13 cellular contexts compared by ENCODE assay signal in genomic region chr6:30207619-30208295, GRCh38. TPM values are rescaled to one million over a fixed set of nuclear protein-coding genes. Genes with fewer than 3 reads are reported as not detected.
A peak's percentile ranks its signal among the peaks of the same experiment; 100 is the strongest.
DNase-seq lines count a peak whose midpoint lies in the region; ATAC-seq and TF ChIP-seq lines count a peak whose summit lies in the region.
"Had no signal": no experiment of that assay in that cellular context is flagged by ENCODE, and none has a peak within 500 bp of the region (broad histone marks: within the 10 kb centered on the region; RNA-seq: fewer than 3 reads in every experiment).

No MANE protein-coding gene starts in this region.

- H3K27ac Mint-ChIP-seq in immature natural killer cell = peak overlapping the region in 1 of 6 donors; percentile 71
- H3K27ac Mint-ChIP-seq: stimulated activated naive CD8-positive, alpha-beta T cell treated with anti-CD3 and anti-CD28 coated beads, Interleukin-15, amount 100 ng/mL, for 72 hours had no signal

- H3K9me3 ChIP-seq in HUES64 (ENCODE audit: insufficient read depth, low read depth, low read length) (no peaks in the 10 kb centered on the region), breast epithelium (no peaks in the 10 kb centered on the region), skeletal muscle tissue (ENCODE audit: control insufficient read depth in 3 of 3, low read length in 3 of 3) (no peaks in the 10 kb centered on the region)

- H3K4me3 ChIP-seq in HUES64 (ENCODE audit: low read length) (peak overlapping the region; percentile 17; the same call in 1 of the 2 replicates), breast epithelium (peak overlapping the region in 1 of 3 donors; percentile 50), skeletal muscle tissue (ENCODE audit: low read length in 3 of 3) (peak overlapping the region in 1 of 3 donors; percentile 4)

- peaks cover 0 to 4% (median 0%) of the 10 kb centered on the region in 3 donors for H3K36me3 Mint-ChIP-seq in immature natural killer cell

- 60% methylated on average over 3 of the region's 4 CpGs for WGBS in HUES64

- H3K9ac ChIP-seq in HUES64 (ENCODE audit: low read depth, low read length) = no peak overlapping the region
- H3K9ac ChIP-seq in skeletal muscle tissue (ENCODE audit: low read depth in 1 of 3, low read length in 3 of 3) = peak overlapping the region in 1 of 3 donors; percentile 34
- H3K9ac ChIP-seq: KMS-11 had no signal

- H3K27me3 Mint-ChIP-seq in immature natural killer cell (ENCODE audit: low read depth in 3 of 3) = peaks cover 0 to 7% (median 3%) of the 10 kb centered on the region in 3 donors
- H3K27me3 Mint-ChIP-seq: stimulated activated naive CD8-positive, alpha-beta T cell treated with anti-CD3 and anti-CD28 coated beads, Interleukin-15, amount 100 ng/mL, for 72 hours had no signal

- H3K4me1 Mint-ChIP-seq in immature natural killer cell = peaks cover 79 to 87% of the 10 kb centered on the region in 2 donors

- no peak for TF ChIP-seq POLR2A in breast epithelium (IDR thresholded peaks at IDR 0.05)

- H3K27me3 ChIP-seq in HUES64 (ENCODE audit: insufficient read depth, low read length) = no peaks in the 10 kb centered on the region
- H3K27me3 ChIP-seq in breast epithelium = no peaks in the 10 kb centered on the region
- H3K27me3 ChIP-seq in skeletal muscle tissue (ENCODE audit: control insufficient read depth in 3 of 3, insufficient read depth in 3 of 3, low read length in 3 of 3) = no peaks in the 10 kb centered on the region

- DNase-seq in breast epithelium (ENCODE audit: low spot score in 2 of 2) (no peak), immature natural killer cell (no peak), NCI-H2227 (lab: John Stamatoyannopoulos, UW; ENCODE audit: unreplicated experiment) (no peak), NAMALWA (ENCODE audit: low spot score) (no peak)
- DNase-seq: stimulated activated naive CD8-positive, alpha-beta T cell treated with anti-CD3 and anti-CD28 coated beads, Interleukin-15, amount 100 ng/mL, for 72 hours had no signal

- intact Hi-C loops in breast epithelium (cut with DNase I; ENCODE audit: low total_unique reads) = no loop called here

- H3K4me1 ChIP-seq in HUES64 (ENCODE audit: insufficient read depth, low read length) (peaks cover 44% of the 10 kb centered on the region), breast epithelium (peaks cover 0 to 30% of the 10 kb centered on the region in 2 donors), skeletal muscle tissue (ENCODE audit: control insufficient read depth in 3 of 3, insufficient read depth in 3 of 3, low read length in 3 of 3) (peaks cover 32 to 47% (median 33%) of the 10 kb centered on the region in 3 donors)

- H3K27ac ChIP-seq in HUES64 (ENCODE audit: low read depth, low read length) (peak overlapping the region; percentile 53), breast epithelium (peak overlapping the region; percentile 75 to 89), skeletal muscle tissue (ENCODE audit: low read depth, low read length) (peak overlapping the region; percentile 46)
- H3K27ac ChIP-seq: KMS-11 had no signal

- TF ChIP-seq CTCF in breast epithelium (IDR thresholded peaks at IDR 0.05) = no peak

- H3K9me3 Mint-ChIP-seq in immature natural killer cell = no peaks in the 10 kb centered on the region
- H3K9me3 Mint-ChIP-seq: stimulated activated naive CD8-positive, alpha-beta T cell treated with anti-CD3 and anti-CD28 coated beads, Interleukin-15, amount 100 ng/mL, for 72 hours had no signal

- H3K36me3 ChIP-seq in HUES64 (ENCODE audit: insufficient read depth, low read length) (no peaks in the 10 kb centered on the region), breast epithelium (no peaks in the 10 kb centered on the region), skeletal muscle tissue (ENCODE audit: control insufficient read depth in 3 of 3, insufficient read depth in 3 of 3, low read length in 3 of 3) (no peaks in the 10 kb centered on the region)

- ATAC-seq in GM19467 (IDR thresholded peaks at IDR 0.05; ENCODE audit: unreplicated experiment) (no peak), HG02571 (IDR thresholded peaks at IDR 0.05; ENCODE audit: unreplicated experiment) (no peak)
- ATAC-seq: HCT116; stimulated activated naive CD8-positive, alpha-beta T cell treated with anti-CD3 and anti-CD28 coated beads, Interleukin-15, amount 100 ng/mL, for 72 hours had no signal

- peak overlapping the region in 3 of 5 donors; percentile 0 to 59 (median 38) for H3K4me3 Mint-ChIP-seq in immature natural killer cell
- H3K4me3 Mint-ChIP-seq: stimulated activated naive CD8-positive, alpha-beta T cell treated with anti-CD3 and anti-CD28 coated beads, Interleukin-15, amount 100 ng/mL, for 72 hours had no signal

RNA-seq across cellular contexts. Expression of gene TRIM26, which starts 5.4 kb away (rescaled TPM):
- polyA plus RNA-seq in HUES64 (2013, experiment 1 of 2) = 20.3 TPM
- polyA plus RNA-seq in HUES64 (2013, experiment 2 of 2) = 22.2 TPM
- 10 to 100 TPM; 31.7 to 66.2 (median 47.5) TPM for total RNA-seq in breast epithelium
- polyA plus RNA-seq in immature natural killer cell = 10 to 100 TPM; 11.6 to 65.0 (median 22.7) TPM
- total RNA-seq in skeletal muscle tissue = 8.4 TPM

RNA-seq across cellular contexts. Expression of gene TRIM15, which starts 44.4 kb away (rescaled TPM):
- polyA plus RNA-seq in HUES64 (2013, experiment 1 of 2) = not detected
- polyA plus RNA-seq in HUES64 (2013, experiment 2 of 2) = 0.13 TPM
- total RNA-seq in breast epithelium = under 1 TPM in 1 of 3 donors, not detected in 2; 0.33 TPM
- polyA plus RNA-seq in immature natural killer cell = not detected
- total RNA-seq in skeletal muscle tissue = not detected
- total RNA-seq: pulmonary artery endothelial cell, RPMI7951 had no signal

RNA-seq across cellular contexts. Expression of gene TRIM10, which starts 46.7 kb away (rescaled TPM):
- polyA plus RNA-seq in HUES64 (2013, experiment 1 of 2) = not detected
- not detected for polyA plus RNA-seq in HUES64 (2013, experiment 2 of 2)
- total RNA-seq in breast epithelium (not detected), skeletal muscle tissue (2.1 TPM)
- polyA plus RNA-seq in immature natural killer cell = not detected
- total RNA-seq: pulmonary artery endothelial cell, RPMI7951 had no signal
